30 cellular contexts compared by ENCODE assay signal in the genomic region with DNA sequence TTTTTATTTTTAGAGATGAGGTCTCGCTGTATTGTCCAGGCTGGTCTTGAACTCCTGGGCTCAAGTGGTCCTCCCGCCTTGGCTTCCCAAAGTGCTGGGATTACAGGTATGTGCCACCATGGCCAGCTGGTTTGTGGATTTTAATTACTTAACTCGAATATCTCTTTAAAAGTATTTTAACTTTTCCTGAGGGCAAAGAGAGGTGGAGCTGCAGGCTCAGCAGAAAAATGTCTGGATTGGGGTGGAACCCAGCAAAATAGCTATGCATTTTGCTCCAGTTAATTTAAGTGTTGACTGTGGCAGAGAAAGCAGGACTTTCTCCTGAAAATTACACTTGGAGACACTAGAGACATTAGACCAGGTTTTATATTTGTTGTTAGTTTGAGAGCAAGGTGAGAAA. TPM values are rescaled to one million over a fixed set of nuclear protein-coding genes. Genes with fewer than 3 reads are reported as not detected.
DNase-seq lines count a peak whose midpoint lies in the region; ATAC-seq and TF ChIP-seq lines count a peak whose summit lies in the region.
"Had no signal": no experiment of that assay in that cellular context is flagged by ENCODE, and none has a peak within 500 bp of the region (broad histone marks: within the 10 kb centered on the region; RNA-seq: fewer than 3 reads in every experiment).

No MANE protein-coding gene starts in this region.

- POLR2A ChIA-PET in PC-9 (lab: Charles Lee; ENCODE audit: unreplicated experiment) = interaction anchor here (0.6 to 1.9 kb wide), 4 partner anchors 12 to 63 kb away, joined by 4 to 27 read pairs (median 8); partner anchors contain the start of gene VAPA

- no peak overlapping the region for H2BK120ac ChIP-seq in H9 (ENCODE audit: low read depth, low read length, poor library complexity, severe bottlenecking)

- H4K91ac ChIP-seq in H9 (ENCODE audit: insufficient read length, low read depth, low read length) = no peak overlapping the region

- H3K27me3 Mint-ChIP-seq in stimulated activated naive B cell treated with anti-CD40 and anti-IgM and Interleukin-4, amounts not matched to agents 10 μg/mL and 1 μg/mL and 100 μg/mL, for 72 hours = peaks cover 22 to 25% of the 10 kb centered on the region in 2 donors
- H3K27me3 Mint-ChIP-seq in stimulated activated memory B cell treated with anti-CD40 and anti-IgM and Interleukin-4, amounts not matched to agents 10 μg/mL and 1 μg/mL and 100 μg/mL, for 72 hours = no peaks in the 10 kb centered on the region
- H3K27me3 Mint-ChIP-seq in H9 (ENCODE audit: low read depth) = no peaks in the 10 kb centered on the region

- no peaks in the 10 kb centered on the region for H3K79me1 ChIP-seq in H9 (ENCODE audit: insufficient read depth, low read depth, low read length, poor library complexity, severe bottlenecking)

- H3K27ac ChIP-seq in BLaER1 (no peak overlapping the region), PC-9 (peak overlapping the region; percentile 96), lower lobe of right lung (peak overlapping the region; percentile 61), H9 (ENCODE audit: insufficient read length, low read depth, low read length) (no peak overlapping the region)

- no peak overlapping the region for H2BK20ac ChIP-seq in H9 (ENCODE audit: low read depth, low read length, poor library complexity, severe bottlenecking)

- no CpG with 5 or more reads among the region's 3 CpGs for WGBS in H9 (ENCODE audit: extremely low coverage, insufficient read length, low lambda C conversion rate)

- H3K4me3 ChIP-seq in BLaER1 (no peak overlapping the region), PC-9 (peak overlapping the region; percentile 44; the same call in 1 of the 2 replicates), lower lobe of right lung (no peak overlapping the region)
- H3K4me3 ChIP-seq: MG63 had no signal

- H2AK5ac ChIP-seq in H9 (ENCODE audit: insufficient read length, low read length) = no peak overlapping the region

- H4K8ac ChIP-seq in H9 (replicated peaks; ENCODE audit: insufficient read length, low read depth, low read length) = no peak overlapping the region

- H3K79me2 ChIP-seq in PC-9 (ENCODE audit: low read depth) (peaks cover 19% of the 10 kb centered on the region), H9 (ENCODE audit: insufficient read depth, low read length) (no peaks in the 10 kb centered on the region)

- H3K4me1 ChIP-seq in BLaER1 (peaks cover 13% of the 10 kb centered on the region), PC-9 (replicated peaks; ENCODE audit: insufficient read depth) (peaks cover 51% of the 10 kb centered on the region), lower lobe of right lung (peaks cover 83% of the 10 kb centered on the region), H9 (ENCODE audit: insufficient read depth, low read length) (no peaks in the 10 kb centered on the region)

- H2AFZ ChIP-seq in PC-9 = peak overlapping the region; percentile 40
- H2AFZ ChIP-seq in H9 (ENCODE audit: low read length) = no peak overlapping the region

- no peak overlapping the region for H3K56ac ChIP-seq in H9 (ENCODE audit: insufficient read length, low read depth, low read length)

- H2BK12ac ChIP-seq in H9 (ENCODE audit: insufficient read length, low read depth, low read length) = no peak overlapping the region

- H3K9me3 Mint-ChIP-seq in stimulated activated naive B cell treated with anti-CD40 and anti-IgM and Interleukin-4, amounts not matched to agents 10 μg/mL and 1 μg/mL and 100 μg/mL, for 72 hours = no peaks in the 10 kb centered on the region
- no peaks in the 10 kb centered on the region for H3K9me3 Mint-ChIP-seq in stimulated activated memory B cell treated with anti-CD40 and anti-IgM and Interleukin-4, amounts not matched to agents 10 μg/mL and 1 μg/mL and 100 μg/mL, for 72 hours
- peaks cover 4 to 5% of the 10 kb centered on the region in 2 experiments; a peak in 4 of 5 replicates for H3K9me3 Mint-ChIP-seq in H9
- H3K9me3 Mint-ChIP-seq: activated CD8-positive, alpha-beta T cell treated with anti-CD3 and anti-CD28 coated beads for 36 hours; activated T-helper 1 cell treated with anti-CD3 and anti-CD28 coated beads, Interleukin-12 subunit alpha, Interleukin-12 subunit beta, Interleukin-2, Interleukin-4 antibody, amounts not matched to agents 30 ng/mL and 10 ng/mL and 1 ng/mL, durations not matched to agents 14 hours and 24 hours and 36 hours; HFFc6; T-helper 2 cell treated with Interferon-gamma antibody and Interleukin-4, amounts not matched to agents 5 μg/mL and 100 μg/mL, for 36 hours had no signal

- no peak overlapping the region for H3K4me3 Mint-ChIP-seq in stimulated activated naive B cell treated with anti-CD40 and anti-IgM and Interleukin-4, amounts not matched to agents 10 μg/mL and 1 μg/mL and 100 μg/mL, for 72 hours
- H3K4me3 Mint-ChIP-seq in stimulated activated memory B cell treated with anti-CD40 and anti-IgM and Interleukin-4, amounts not matched to agents 10 μg/mL and 1 μg/mL and 100 μg/mL, for 72 hours = no peak overlapping the region
- H3K4me3 Mint-ChIP-seq in H9 = no peak overlapping the region
- H3K4me3 Mint-ChIP-seq: activated CD8-positive, alpha-beta T cell treated with anti-CD3 and anti-CD28 coated beads for 36 hours; activated T-helper 1 cell treated with anti-CD3 and anti-CD28 coated beads, Interleukin-12 subunit alpha, Interleukin-12 subunit beta, Interleukin-2, Interleukin-4 antibody, amounts not matched to agents 30 ng/mL and 10 ng/mL and 1 ng/mL, durations not matched to agents 14 hours and 24 hours and 36 hours; HFFc6; T-helper 2 cell treated with Interferon-gamma antibody and Interleukin-4, amounts not matched to agents 5 μg/mL and 100 μg/mL, for 36 hours had no signal

- no peak overlapping the region for H3K4ac ChIP-seq in H9 (ENCODE audit: low read depth, low read length)

- H3K27me3 ChIP-seq in BLaER1 = peaks cover 35% of the 10 kb centered on the region; the same call in 1 of the 2 replicates
- no peaks in the 10 kb centered on the region for H3K27me3 ChIP-seq in PC-9 (ENCODE audit: insufficient read depth, low read depth)
- H3K27me3 ChIP-seq in lower lobe of right lung (ENCODE audit: low read depth) = no peaks in the 10 kb centered on the region
- H3K27me3 ChIP-seq in H9 (ENCODE audit: insufficient read depth, low read length) = no peaks in the 10 kb centered on the region
- H3K27me3 ChIP-seq: MG63 had no signal

- TF ChIP-seq CTCF in PC-9 (conservative IDR thresholded peaks at IDR 0.05) (0 out of 2 replicates have a peak, but pooled peaks have one; percentile 12), lower lobe of right lung (IDR thresholded peaks at IDR 0.05) (no peak), H9 (conservative IDR thresholded peaks at IDR 0.05) (no peak)

- CTCF ChIA-PET in PC-9 (lab: Charles Lee) = no interaction called here

- no peak overlapping the region for H3K18ac ChIP-seq in H9 (ENCODE audit: insufficient read length, low read depth, low read length)

- no peak overlapping the region for H4K5ac ChIP-seq in H9 (ENCODE audit: insufficient read length, low read depth, low read length)

- H3K27ac Mint-ChIP-seq in stimulated activated naive B cell treated with anti-CD40 and anti-IgM and Interleukin-4, amounts not matched to agents 10 μg/mL and 1 μg/mL and 100 μg/mL, for 72 hours = peak overlapping the region; percentile 14
- H3K27ac Mint-ChIP-seq in stimulated activated memory B cell treated with anti-CD40 and anti-IgM and Interleukin-4, amounts not matched to agents 10 μg/mL and 1 μg/mL and 100 μg/mL, for 72 hours = no peak overlapping the region
- H3K27ac Mint-ChIP-seq in H9 = no peak overlapping the region
- H3K27ac Mint-ChIP-seq: activated CD8-positive, alpha-beta T cell treated with anti-CD3 and anti-CD28 coated beads for 36 hours; activated T-helper 1 cell treated with anti-CD3 and anti-CD28 coated beads, Interleukin-12 subunit alpha, Interleukin-12 subunit beta, Interleukin-2, Interleukin-4 antibody, amounts not matched to agents 30 ng/mL and 10 ng/mL and 1 ng/mL, durations not matched to agents 14 hours and 24 hours and 36 hours; HFFc6; T-helper 2 cell treated with Interferon-gamma antibody and Interleukin-4, amounts not matched to agents 5 μg/mL and 100 μg/mL, for 36 hours had no signal

- ATAC-seq in lower lobe of right lung = no peak
- ATAC-seq in stimulated activated naive B cell treated with anti-CD40 and anti-IgM and Interleukin-4, amounts not matched to agents 10 μg/mL and 1 μg/mL and 100 μg/mL, for 72 hours (replicated peaks) = no peak
- no peak for ATAC-seq in stimulated activated memory B cell treated with anti-CD40 and anti-IgM and Interleukin-4, amounts not matched to agents 10 μg/mL and 1 μg/mL and 100 μg/mL, for 72 hours
- ATAC-seq: activated CD8-positive, alpha-beta T cell treated with anti-CD3 and anti-CD28 coated beads for 36 hours; PC-3 had no signal

- peaks cover 54% of the 10 kb centered on the region for H3F3A ChIP-seq in PC-9 (ENCODE audit: insufficient read depth, low read depth)

- DNase-seq in PC-9 = peak in 1 of 2 experiments; percentile 27
- DNase-seq in lower lobe of right lung = no peak
- no peak for DNase-seq in stimulated activated naive B cell treated with anti-CD40 and anti-IgM and Interleukin-4, amounts not matched to agents 10 μg/mL and 1 μg/mL and 100 μg/mL, for 72 hours
- DNase-seq in inferior parietal cortex (ENCODE audit: extremely low spot score) = no peak
- DNase-seq in GM19238 (ENCODE audit: insufficient read length, low spot score) = no peak
- no peak for DNase-seq in H9
- DNase-seq: activated CD8-positive, alpha-beta memory T cell treated with anti-CD3 and anti-CD28 coated beads, Interleukin-2, amount 50 U/mL, for 48 hours; activated CD8-positive, alpha-beta T cell treated with anti-CD3 and anti-CD28 coated beads for 36 hours; activated naive CD4-positive, alpha-beta T cell treated with Interleukin-2 at 50 U/mL for 16 hours; cortex of kidney; DMS 273 treated with DMSO at 0.1 percent for 48 hours; GOT3; HFFc6; KG1; mesenchymal stem cell; MG63; NCI-H2029 treated with DMSO at 0.1 percent for 48 hours; NCI-H2227 treated with DMSO at 0.1 percent for 48 hours; NCI-H526 treated with DMSO at 0.1 percent for 48 hours; NK-92 treated with Interleukin-12 subunit alpha and Interleukin-12 subunit beta, amount 100 ng/mL, for 24 hours; stimulated activated CD4-positive, alpha-beta T cell treated with anti-CD3 and anti-CD28 coated beads, Interleukin-4, amount 100 ng/mL, for 4 hours had no signal

- no peak overlapping the region for H2BK5ac ChIP-seq in H9 (ENCODE audit: insufficient read length, low read length)

- peaks cover 5 to 18% of the 10 kb centered on the region in 2 donors for H3K36me3 Mint-ChIP-seq in stimulated activated naive B cell treated with anti-CD40 and anti-IgM and Interleukin-4, amounts not matched to agents 10 μg/mL and 1 μg/mL and 100 μg/mL, for 72 hours
- peaks cover 72% of the 10 kb centered on the region for H3K36me3 Mint-ChIP-seq in stimulated activated memory B cell treated with anti-CD40 and anti-IgM and Interleukin-4, amounts not matched to agents 10 μg/mL and 1 μg/mL and 100 μg/mL, for 72 hours
- H3K36me3 Mint-ChIP-seq in H9 (ENCODE audit: insufficient read depth in 1 of 3, low read depth in 3 of 3) = peaks cover 2 to 6% (median 4%) of the 10 kb centered on the region in 3 experiments; a peak in 4 of 7 replicates

- H3K9me3 ChIP-seq in BLaER1 (no peaks in the 10 kb centered on the region), PC-9 (ENCODE audit: insufficient read depth, low read depth) (peaks cover 8% of the 10 kb centered on the region), lower lobe of right lung (no peaks in the 10 kb centered on the region), H9 (ENCODE audit: control insufficient read depth, low read depth, low read length) (no peaks in the 10 kb centered on the region)

- H3K36me3 ChIP-seq in BLaER1 (no peaks in the 10 kb centered on the region), PC-9 (ENCODE audit: low read depth) (peaks cover 22% of the 10 kb centered on the region; the same call in 1 of the 2 replicates), lower lobe of right lung (peaks cover 10% of the 10 kb centered on the region)
- H3K36me3 ChIP-seq: MG63 had no signal

- BruUV-seq in PC-9 (replicated peaks; lab: Mats Ljungman, UMichigan) = no TSS peak

- no peaks in the 10 kb centered on the region for H3K23me2 ChIP-seq in H9 (ENCODE audit: insufficient read length, low read depth, low read length, poor library complexity, severe bottlenecking)

- H3K9ac ChIP-seq in BLaER1 = no peak overlapping the region
- H3K9ac ChIP-seq in H9 (ENCODE audit: extremely low read depth, insufficient read length, low read length) = no peak overlapping the region

- H2BK15ac ChIP-seq in H9 (ENCODE audit: low read depth, low read length) = no peak overlapping the region

- H4K20me1 ChIP-seq in BLaER1 (peaks cover 15% of the 10 kb centered on the region; the same call in 1 of the 2 replicates), PC-9 (ENCODE audit: insufficient read depth) (no peaks in the 10 kb centered on the region), H9 (ENCODE audit: control insufficient read depth, insufficient read depth, insufficient read length) (no peaks in the 10 kb centered on the region)

- no peak overlapping the region for H3K23ac ChIP-seq in H9 (ENCODE audit: insufficient read length, low read depth, low read length)

- H3K4me1 Mint-ChIP-seq in stimulated activated naive B cell treated with anti-CD40 and anti-IgM and Interleukin-4, amounts not matched to agents 10 μg/mL and 1 μg/mL and 100 μg/mL, for 72 hours = peaks cover 7 to 8% of the 10 kb centered on the region in 2 donors
- H3K4me1 Mint-ChIP-seq in stimulated activated memory B cell treated with anti-CD40 and anti-IgM and Interleukin-4, amounts not matched to agents 10 μg/mL and 1 μg/mL and 100 μg/mL, for 72 hours = peaks cover 14% of the 10 kb centered on the region
- H3K4me1 Mint-ChIP-seq in H9 = peaks cover 8 to 12% of the 10 kb centered on the region in 2 experiments

- no peak overlapping the region for H3K14ac ChIP-seq in H9 (ENCODE audit: insufficient read depth, low read length)

- H3K4me2 ChIP-seq in BLaER1 (peak overlapping the region; percentile 68), PC-9 (peak overlapping the region; percentile 91), H9 (ENCODE audit: insufficient read depth, insufficient read length, low read length) (no peak overlapping the region)

- no peak overlapping the region for H3T11ph ChIP-seq in H9 (ENCODE audit: low read length)

- H3K9me2 ChIP-seq in PC-9 (ENCODE audit: insufficient read depth) = no peaks in the 10 kb centered on the region

- intact Hi-C loops in PC-9 (cut with micrococcal nuclease; ENCODE audit: unreplicated experiment) (loop anchor here (5.0 kb wide), 1 partner anchor 102 kb away; no protein-coding TSS in a partner anchor), lower lobe of right lung (cut with DNase I) (no loop called here)

RNA-seq across cellular contexts. Expression of gene TXNDC2, which starts 35.5 kb away (rescaled TPM):
- total RNA-seq in PC-9 (2021) (0.11 TPM in 1 of 2 replicates, not detected in the other), lower lobe of right lung (0.12 TPM), H9 (2021) (0.28 TPM in 1 of 2 replicates, not detected in the other)
- total RNA-seq: activated CD8-positive, alpha-beta T cell treated with anti-CD3 and anti-CD28 coated beads for 36 hours; esophagus mucosa; progenitor cell of endocrine pancreas; Right ventricle myocardium inferior; sciatic nerve had no signal

Comparison
In these comparisons a context has a peak if more than half of its experiments do, and no peak if none do; other contexts are left out.
1. H3K27ac ChIP-seq: peak in PC-9 (single experiment) and lower lobe of right lung (single experiment); none in BLaER1 (single experiment) and H9 (single experiment).